In the genomic region with DNA sequence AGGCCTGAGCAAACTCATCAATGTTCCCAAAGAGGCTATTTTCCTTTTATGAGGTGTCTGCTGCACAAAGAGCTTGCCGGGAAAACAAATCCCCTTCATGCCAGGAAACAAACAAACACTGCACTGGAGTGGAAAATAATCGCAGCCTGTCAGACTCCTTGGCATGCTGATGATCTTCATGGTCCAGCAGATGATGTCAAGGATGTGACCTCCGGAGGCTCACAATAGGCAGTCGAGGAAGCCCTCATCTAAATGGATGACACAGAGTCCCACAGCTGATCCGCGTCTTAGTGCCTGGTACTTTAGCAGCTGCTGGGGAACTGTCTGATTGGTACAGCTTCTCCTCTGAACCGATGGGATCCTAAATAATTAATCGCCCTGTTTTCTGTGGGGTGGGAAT, we compare ENCODE assay signal across 24 cellular contexts.
DNase-seq lines count a peak whose midpoint lies in the region; ATAC-seq and TF ChIP-seq lines count a peak whose summit lies in the region.
"Had no signal": no experiment of that assay in that cellular context is flagged by ENCODE, and none has a peak within 500 bp of the region (broad histone marks: within the 10 kb centered on the region; RNA-seq: fewer than 3 reads in every experiment).

No MANE protein-coding gene starts in this region.

- POLR2A ChIA-PET in naive thymus-derived CD4-positive, alpha-beta T cell (lab: Charles Lee), result no interaction called here

- no peaks in the 10 kb centered on the region for H3K36me3 ChIP-seq in neural progenitor cell
- no peaks in the 10 kb centered on the region for H3K36me3 ChIP-seq in naive thymus-derived CD4-positive, alpha-beta T cell (ENCODE audit: control insufficient read depth in 2 of 3, insufficient read depth in 3 of 3, low read length in 3 of 3)
- H3K36me3 ChIP-seq: right lobe of liver, SJSA1, upper lobe of right lung had no signal

- peaks cover 9% of the 10 kb centered on the region for H3K4me1 ChIP-seq in neural progenitor cell
- no peaks in the 10 kb centered on the region for H3K4me1 ChIP-seq in naive thymus-derived CD4-positive, alpha-beta T cell (ENCODE audit: control insufficient read depth in 2 of 2, insufficient read depth in 2 of 2, low read length in 2 of 2)
- H3K4me1 ChIP-seq: right lobe of liver, SJSA1, upper lobe of right lung had no signal

- no peaks in the 10 kb centered on the region for H3F3A ChIP-seq in neural progenitor cell (ENCODE audit: low read depth)

- H3K9me3 ChIP-seq in neural progenitor cell (ENCODE audit: low read depth), result no peaks in the 10 kb centered on the region
- H3K9me3 ChIP-seq in naive thymus-derived CD4-positive, alpha-beta T cell (ENCODE audit: control insufficient read depth in 2 of 3, low read length in 3 of 3), result no peaks in the 10 kb centered on the region
- H3K9me3 ChIP-seq: right lobe of liver, SJSA1, upper lobe of right lung had no signal

- no peak overlapping the region for H3K4me3 Mint-ChIP-seq in neural progenitor cell
- H3K4me3 Mint-ChIP-seq in naive thymus-derived CD4-positive, alpha-beta T cell, result no peak overlapping the region
- H3K4me3 Mint-ChIP-seq: activated T-cell treated with anti-CD3 and anti-CD28 coated beads, Interleukin-2, amount 50 U/mL, for 24 hours had no signal

- peaks cover 2% of the 10 kb centered on the region for H3K36me3 Mint-ChIP-seq in neural progenitor cell
- no peaks in the 10 kb centered on the region for H3K36me3 Mint-ChIP-seq in naive thymus-derived CD4-positive, alpha-beta T cell

- H3K27ac ChIP-seq in dorsolateral prefrontal cortex (peak overlapping the region in 39 of 59 donors; percentile 3 to 83 (median 50)), neural progenitor cell (no peak overlapping the region)
- H3K27ac ChIP-seq in naive thymus-derived CD4-positive, alpha-beta T cell (ENCODE audit: low read depth, low read length), result no peak overlapping the region
- H3K27ac ChIP-seq: right lobe of liver, SJSA1, upper lobe of right lung had no signal

- DNase-seq in Ammon's horn (ENCODE audit: low spot score) (peak; percentile 96), NCI-H2227 (lab: John Stamatoyannopoulos, UW; ENCODE audit: unreplicated experiment) (peak; percentile 53), dorsolateral prefrontal cortex (peak; percentile 14 to 92 (median 80)), neural progenitor cell (ENCODE audit: low spot score) (peak; percentile 32), GDM1 (lab: John Stamatoyannopoulos, UW) (no peak), NCI-H2107 (lab: John Stamatoyannopoulos, UW) (no peak)
- DNase-seq in naive thymus-derived CD4-positive, alpha-beta T cell, result no peak
- DNase-seq: activated CD8-positive, alpha-beta memory T cell treated with anti-CD3 and anti-CD28 coated beads for 24 hours; activated naive CD4-positive, alpha-beta T cell; activated T-cell treated with anti-CD3 and anti-CD28 coated beads, Interleukin-2, amount 50 U/mL, for 24 hours; central memory CD4-positive, alpha-beta T cell; effector CD4-positive, alpha-beta T cell; foreskin melanocyte; GOT3; Karpas-422; NCI-H345; right lobe of liver; stimulated activated CD4-positive, alpha-beta T cell treated with anti-CD3 and anti-CD28 coated beads, Interleukin-15, amount 100 ng/mL, for 24 hours; stimulated activated CD8-positive, alpha-beta memory T cell treated with anti-CD3 and anti-CD28 coated beads, Interleukin-4, amount 100 ng/mL, for 48 hours; upper lobe of right lung had no signal

- CTCF ChIA-PET in naive thymus-derived CD4-positive, alpha-beta T cell (lab: Charles Lee), result no interaction called here

- intact Hi-C loops in dorsolateral prefrontal cortex (cut with DNase I), result loop anchor here (5.0 to 10.0 kb wide), 3 partner anchors 59 to 168 kb away; no protein-coding TSS in a partner anchor
- intact Hi-C loops in naive thymus-derived CD4-positive, alpha-beta T cell (cut with micrococcal nuclease), result no loop called here

- no peak overlapping the region for H3K4me2 ChIP-seq in neural progenitor cell

- H3K27me3 ChIP-seq in dorsolateral prefrontal cortex, result no peaks in the 10 kb centered on the region
- H3K27me3 ChIP-seq in neural progenitor cell, result no peaks in the 10 kb centered on the region
- H3K27me3 ChIP-seq in naive thymus-derived CD4-positive, alpha-beta T cell (ENCODE audit: control insufficient read depth in 2 of 2, insufficient read depth in 2 of 2, low read length in 2 of 2), result no peaks in the 10 kb centered on the region
- H3K27me3 ChIP-seq: right lobe of liver, SJSA1, upper lobe of right lung had no signal

- H3K4me3 ChIP-seq in dorsolateral prefrontal cortex (peak overlapping the region in 12 of 59 donors; percentile 0 to 33 (median 24)), neural progenitor cell (no peak overlapping the region)
- H3K4me3 ChIP-seq in naive thymus-derived CD4-positive, alpha-beta T cell (ENCODE audit: low read length), result no peak overlapping the region
- H3K4me3 ChIP-seq: right lobe of liver, SJSA1, upper lobe of right lung had no signal

- ATAC-seq in HG02759 (IDR thresholded peaks at IDR 0.05; ENCODE audit: unreplicated experiment), result no peak
- ATAC-seq in naive thymus-derived CD4-positive, alpha-beta T cell, result no peak
- ATAC-seq: esophagus mucosa, Panc1, right lobe of liver, upper lobe of right lung had no signal

- peak in 3 of 56 donors; percentile 15 to 31 (median 22) for TF ChIP-seq CTCF in dorsolateral prefrontal cortex (IDR thresholded peaks at IDR 0.05 in 54 of 56, conservative IDR thresholded peaks at IDR 0.05 in 2 of 56; ENCODE audit: low read depth in 1 of 56, partially characterized antibody in 56 of 56)
- no peak for TF ChIP-seq CTCF in neural progenitor cell (IDR thresholded peaks at IDR 0.05)

- no peaks in the 10 kb centered on the region for H4K20me1 ChIP-seq in neural progenitor cell (ENCODE audit: low read depth)

- no peaks in the 10 kb centered on the region for H3K9me3 Mint-ChIP-seq in neural progenitor cell
- peaks cover 0 to 5% (median 0%) of the 10 kb centered on the region in 11 donors for H3K9me3 Mint-ChIP-seq in naive thymus-derived CD4-positive, alpha-beta T cell

- peaks cover 8% of the 10 kb centered on the region for H3K27me3 Mint-ChIP-seq in neural progenitor cell (ENCODE audit: insufficient read depth, low read depth)
- H3K27me3 Mint-ChIP-seq in naive thymus-derived CD4-positive, alpha-beta T cell, result peaks cover 0 to 5% (median 3%) of the 10 kb centered on the region in 5 donors
- H3K27me3 Mint-ChIP-seq: activated T-cell treated with anti-CD3 and anti-CD28 coated beads, Interleukin-2, amount 50 U/mL, for 24 hours had no signal

- no peak overlapping the region for H2AFZ ChIP-seq in neural progenitor cell (replicated peaks)

- H3K27ac Mint-ChIP-seq in neural progenitor cell, result no peak overlapping the region
- no peak overlapping the region for H3K27ac Mint-ChIP-seq in naive thymus-derived CD4-positive, alpha-beta T cell
- H3K27ac Mint-ChIP-seq: activated T-cell treated with anti-CD3 and anti-CD28 coated beads, Interleukin-2, amount 50 U/mL, for 24 hours had no signal

- no peaks in the 10 kb centered on the region for H3K79me2 ChIP-seq in neural progenitor cell (ENCODE audit: low read depth)

- H3K9ac ChIP-seq in neural progenitor cell, result no peak overlapping the region

- peaks cover 23% of the 10 kb centered on the region for H3K4me1 Mint-ChIP-seq in neural progenitor cell
- H3K4me1 Mint-ChIP-seq in naive thymus-derived CD4-positive, alpha-beta T cell, result no peaks in the 10 kb centered on the region

Comparison
In these comparisons a context has a peak if more than half of its experiments do, and no peak if none do; other contexts are left out.
1. DNase-seq: peak in Ammon's horn (single experiment), NCI-H2227 (single experiment), dorsolateral prefrontal cortex (10 of 10) and neural progenitor cell (single experiment); none in GDM1 (single experiment), naive thymus-derived CD4-positive, alpha-beta T cell (0 of 9) and NCI-H2107 (single experiment).
2. H3K27ac ChIP-seq: peak in dorsolateral prefrontal cortex (39 of 59); none in neural progenitor cell (single experiment) and naive thymus-derived CD4-positive, alpha-beta T cell (single experiment).
3. intact Hi-C loops: an anchor here in dorsolateral prefrontal cortex (5.0 to 10.0 kb wide); none called in naive thymus-derived CD4-positive, alpha-beta T cell.